In genomic region chr13:79393564-79394249, GRCh38 we compare ENCODE assay signal across 8 cellular contexts. TPM values are rescaled to one million over a fixed set of nuclear protein-coding genes. Genes with fewer than 3 reads are reported as not detected.
A peak's percentile ranks its signal among the peaks of the same experiment; 100 is the strongest.
DNase-seq lines count a peak whose midpoint lies in the region; ATAC-seq and TF ChIP-seq lines count a peak whose summit lies in the region.

No MANE protein-coding gene starts in this region.

- no peaks in the 10 kb centered on the region for H3K9me3 ChIP-seq in colonic mucosa
- H3K9me3 ChIP-seq in gastrocnemius medialis, result no peaks in the 10 kb centered on the region

- H3K9ac ChIP-seq in colonic mucosa (ENCODE audit: low read depth in 2 of 2, low read length in 2 of 2), result no peak overlapping the region

- TF ChIP-seq POLR2A in gastrocnemius medialis (IDR thresholded peaks at IDR 0.05), result no peak

- ATAC-seq in GM19455 (IDR thresholded peaks at IDR 0.05; ENCODE audit: unreplicated experiment), result peak; percentile 69
- ATAC-seq in HG03439 (IDR thresholded peaks at IDR 0.05; ENCODE audit: unreplicated experiment), result peak; percentile 78
- peak; percentile 31 for ATAC-seq in stimulated activated effector memory CD8-positive, alpha-beta T cell treated with anti-CD3 and anti-CD28 coated beads, Interleukin-12 subunit alpha, Interleukin-12 subunit beta, amount 100 ng/mL, for 72 hours
- no peak for ATAC-seq in gastrocnemius medialis

- H3K27me3 ChIP-seq in colonic mucosa (no peaks in the 10 kb centered on the region), gastrocnemius medialis (no peaks in the 10 kb centered on the region)

- DNase-seq in DMS153 (lab: John Stamatoyannopoulos, UW), result peak; percentile 92
- DNase-seq in OCI-M1 (lab: John Stamatoyannopoulos, UW), result peak; percentile 65
- peak; percentile 33 for DNase-seq in colonic mucosa
- DNase-seq in stimulated activated effector memory CD8-positive, alpha-beta T cell treated with anti-CD3 and anti-CD28 coated beads, Interleukin-12 subunit alpha, Interleukin-12 subunit beta, amount 100 ng/mL, for 72 hours (ENCODE audit: low spot score in 2 of 2), result no peak
- DNase-seq in hepatic stellate cell (ENCODE audit: low spot score), result no peak
- DNase-seq in gastrocnemius medialis, result no peak

- peak overlapping the region; percentile 3 for H3K27ac Mint-ChIP-seq in stimulated activated effector memory CD8-positive, alpha-beta T cell treated with anti-CD3 and anti-CD28 coated beads, Interleukin-12 subunit alpha, Interleukin-12 subunit beta, amount 100 ng/mL, for 72 hours

- H3K36me3 ChIP-seq in colonic mucosa (peaks cover 4% of the 10 kb centered on the region), gastrocnemius medialis (peaks cover 0 to 6% of the 10 kb centered on the region in 2 donors)

- H3K4me3 ChIP-seq in colonic mucosa (no peak overlapping the region), gastrocnemius medialis (no peak overlapping the region)

- H3K4me1 ChIP-seq in colonic mucosa, result peaks cover 5% of the 10 kb centered on the region
- peaks cover 7 to 11% of the 10 kb centered on the region in 2 donors for H3K4me1 ChIP-seq in gastrocnemius medialis

- H3K4me3 Mint-ChIP-seq in stimulated activated effector memory CD8-positive, alpha-beta T cell treated with anti-CD3 and anti-CD28 coated beads, Interleukin-12 subunit alpha, Interleukin-12 subunit beta, amount 100 ng/mL, for 72 hours, result peak overlapping the region; percentile 44

- in situ Hi-C loops in gastrocnemius medialis (cut with MboI; ENCODE audit: low sequenced_read_pairs in 4 of 4), result no loop called here

- H3K9me3 Mint-ChIP-seq in stimulated activated effector memory CD8-positive, alpha-beta T cell treated with anti-CD3 and anti-CD28 coated beads, Interleukin-12 subunit alpha, Interleukin-12 subunit beta, amount 100 ng/mL, for 72 hours, result peaks cover 7% of the 10 kb centered on the region

- intact Hi-C loops in colonic mucosa (cut with DNase I), result no loop called here
- intact Hi-C loops in gastrocnemius medialis (cut with DNase I; ENCODE audit: low total_unique reads), result no loop called here

- TF ChIP-seq CTCF in colonic mucosa (IDR thresholded peaks at IDR 0.05) (no peak), gastrocnemius medialis (IDR thresholded peaks at IDR 0.05 in 4 of 5, conservative IDR thresholded peaks at IDR 0.05 in 1 of 5) (no peak)

- peaks cover 54% of the 10 kb centered on the region for H3K4me1 Mint-ChIP-seq in stimulated activated effector memory CD8-positive, alpha-beta T cell treated with anti-CD3 and anti-CD28 coated beads, Interleukin-12 subunit alpha, Interleukin-12 subunit beta, amount 100 ng/mL, for 72 hours

- peaks cover 65% of the 10 kb centered on the region for H3K36me3 Mint-ChIP-seq in stimulated activated effector memory CD8-positive, alpha-beta T cell treated with anti-CD3 and anti-CD28 coated beads, Interleukin-12 subunit alpha, Interleukin-12 subunit beta, amount 100 ng/mL, for 72 hours

- H3K27ac ChIP-seq in colonic mucosa (no peak overlapping the region), gastrocnemius medialis (no peak overlapping the region)

RNA-seq across cellular contexts. Expression of gene RBM26, which starts 12.3 kb away (rescaled TPM):
- total RNA-seq in colonic mucosa (10 to 100 TPM; 28.1 to 28.3 TPM), gastrocnemius medialis (10 to 100 TPM; 14.9 to 44.8 (median 23.1) TPM)

Comparison
In these comparisons a context has a peak if more than half of its experiments do, and no peak if none do; other contexts are left out.
1. DNase-seq: peak in DMS153 (single experiment), OCI-M1 (single experiment) and colonic mucosa (single experiment); none in stimulated activated effector memory CD8-positive, alpha-beta T cell treated with anti-CD3 and anti-CD28 coated beads, Interleukin-12 subunit alpha, Interleukin-12 subunit beta, amount 100 ng/mL, for 72 hours (0 of 2), hepatic stellate cell (single experiment) and gastrocnemius medialis (0 of 2).
2. ATAC-seq: peak in GM19455 (single experiment), HG03439 (single experiment) and stimulated activated effector memory CD8-positive, alpha-beta T cell treated with anti-CD3 and anti-CD28 coated beads, Interleukin-12 subunit alpha, Interleukin-12 subunit beta, amount 100 ng/mL, for 72 hours (single experiment); none in gastrocnemius medialis (0 of 2).